In genomic region chrX:72540318-72540717, GRCh38 we compare ENCODE assay signal across 8 cellular contexts. TPM values are rescaled to one million over a fixed set of nuclear protein-coding genes. Genes with fewer than 3 reads are reported as not detected.
A peak's percentile ranks its signal among the peaks of the same experiment; 100 is the strongest.
DNase-seq lines count a peak whose midpoint lies in the region; ATAC-seq and TF ChIP-seq lines count a peak whose summit lies in the region.

No MANE protein-coding gene starts in this region.

- no peaks in the 10 kb centered on the region for H3K27me3 Mint-ChIP-seq in WTC11 (ENCODE audit: low read depth)

- H3K9me3 ChIP-seq in hepatocyte (ENCODE audit: low read depth) = no peaks in the 10 kb centered on the region

- no peaks in the 10 kb centered on the region for H3K4me1 ChIP-seq in hepatocyte (ENCODE audit: insufficient read depth)

- no peaks in the 10 kb centered on the region for H3K9me2 ChIP-seq in hepatocyte (replicated peaks; ENCODE audit: insufficient read depth)

- no peak overlapping the region for H2AFZ ChIP-seq in hepatocyte

- H4K20me1 ChIP-seq in hepatocyte (ENCODE audit: insufficient read depth, poor library complexity, severe bottlenecking) = no peaks in the 10 kb centered on the region

- POLR2A ChIA-PET in WTC11 (lab: Charles Lee) = interaction anchor here (0.6 kb wide), 1 partner anchor 211 kb away, joined by 3 read pairs; no protein-coding TSS in a partner anchor

- no peak for TF ChIP-seq EP300 in Ishikawa (IDR thresholded peaks at IDR 0.05; ENCODE audit: borderline replicate concordance)

- CTCF ChIA-PET in WTC11 (lab: Charles Lee) = interaction anchor here (0.7 to 2.3 kb wide), 11 partner anchors 8 to 295 kb away, joined by 3 to 28 read pairs (median 3); partner anchors contain the start of gene RPS4X

- TF ChIP-seq CTCF in hepatocyte (IDR thresholded peaks at IDR 0.05; ENCODE audit: poor library complexity) (peak; percentile 42), WTC11 (IDR thresholded peaks at IDR 0.05) (no peak)

- WGBS in hepatocyte (ENCODE audit: low lambda C conversion rate, missing lambda C conversion rate) = 42% methylated on average over 5 of the region's 5 CpGs

- no peaks in the 10 kb centered on the region for H3K79me2 ChIP-seq in hepatocyte

- no peak overlapping the region for H3K4me2 ChIP-seq in hepatocyte

- H3K4me1 Mint-ChIP-seq in WTC11 = no peaks in the 10 kb centered on the region

- H3K4me3 Mint-ChIP-seq in WTC11 = no peak overlapping the region

- no peaks in the 10 kb centered on the region for H3K9me3 Mint-ChIP-seq in WTC11

- H3K4me3 ChIP-seq in hepatocyte (no peak overlapping the region), H7 (ENCODE audit: insufficient read depth, low read depth, low read length) (no peak overlapping the region)

- ATAC-seq in HG03280 (IDR thresholded peaks at IDR 0.05; ENCODE audit: unreplicated experiment) (no peak), GM18867 (IDR thresholded peaks at IDR 0.05; ENCODE audit: unreplicated experiment) (no peak), WTC11 (no peak)

- TF ChIP-seq RAD21 in Ishikawa (IDR thresholded peaks at IDR 0.05; ENCODE audit: low read depth) = peak; percentile 31; the same call in 1 of the 2 replicates

- H3K27me3 ChIP-seq in hepatocyte = no peaks in the 10 kb centered on the region
- H3K27me3 ChIP-seq in H7 (ENCODE audit: control insufficient read depth, insufficient read depth, low read length) = no peaks in the 10 kb centered on the region

- H3K36me3 Mint-ChIP-seq in WTC11 = no peaks in the 10 kb centered on the region; the same call in 1 of the 2 replicates

- DNase-seq in AG08396 (ENCODE audit: low spot score) (peak; percentile 28), amniotic epithelial cell (ENCODE audit: low read depth) (peak; percentile 22), hepatocyte (ENCODE audit: low spot score) (peak; percentile 8), H7 (no peak), WTC11 (ENCODE audit: low spot score) (no peak)

- H3K36me3 ChIP-seq in hepatocyte (replicated peaks; ENCODE audit: insufficient read depth, low read depth) = no peaks in the 10 kb centered on the region
- no peaks in the 10 kb centered on the region for H3K36me3 ChIP-seq in H7 (replicated peaks; ENCODE audit: control insufficient read depth, insufficient read depth, low read length)

- no peak overlapping the region for H3K27ac ChIP-seq in hepatocyte

- no peak overlapping the region for H3K27ac Mint-ChIP-seq in WTC11

TF ChIP-seq in Ishikawa, 13 proteins besides CTCF, POLR2A, EP300 and RAD21:
- TF ChIP-seq TCF12 (IDR thresholded peaks at IDR 0.05; ENCODE audit: low read depth) (no peak), TEAD4 (IDR thresholded peaks at IDR 0.05) (no peak), FOXM1 (IDR thresholded peaks at IDR 0.05; ENCODE audit: borderline replicate concordance, low read depth) (no peak), EGR1 (IDR thresholded peaks at IDR 0.05) (no peak), REST (IDR thresholded peaks at IDR 0.05; ENCODE audit: low read depth) (no peak), YY1 (IDR thresholded peaks at IDR 0.05; ENCODE audit: low read depth) (no peak), ZBTB7A (IDR thresholded peaks at IDR 0.05; ENCODE audit: low read depth) (no peak), CREB1 (IDR thresholded peaks at IDR 0.05; ENCODE audit: low read depth) (no peak), MAX (IDR thresholded peaks at IDR 0.05) (no peak), NFIC (IDR thresholded peaks at IDR 0.05) (no peak), USF1 (IDR thresholded peaks at IDR 0.05) (no peak), TAF1 (IDR thresholded peaks at IDR 0.05; ENCODE audit: low read depth) (no peak), CEBPB (IDR thresholded peaks at IDR 0.05) (no peak)

TF ChIP-seq in WTC11, 78 proteins besides CTCF, POLR2A, EP300 and RAD21 (continues in another document):
- TF ChIP-seq ZNF232 (CRISPR knock-in tag; IDR thresholded peaks at IDR 0.05) = no peak
- no peak for TF ChIP-seq ZSCAN18 (CRISPR knock-in tag; IDR thresholded peaks at IDR 0.05)
- TF ChIP-seq MYBL2 (CRISPR knock-in tag; IDR thresholded peaks at IDR 0.05) = no peak
- TF ChIP-seq ZNF219 (CRISPR knock-in tag; IDR thresholded peaks at IDR 0.05; ENCODE audit: borderline replicate concordance) = no peak
- TF ChIP-seq ATF6 (CRISPR knock-in tag; IDR thresholded peaks at IDR 0.05) = no peak
- TF ChIP-seq PREB (CRISPR knock-in tag; IDR thresholded peaks at IDR 0.05; ENCODE audit: borderline replicate concordance) = no peak
- no peak for TF ChIP-seq MXD4 (CRISPR knock-in tag; IDR thresholded peaks at IDR 0.05; ENCODE audit: borderline replicate concordance)
- TF ChIP-seq STAT6 (CRISPR knock-in tag; conservative IDR thresholded peaks at IDR 0.05; ENCODE audit: low read depth) = no peak
- no peak for TF ChIP-seq E2F5 (CRISPR knock-in tag; IDR thresholded peaks at IDR 0.05)
- TF ChIP-seq FOXP4 (CRISPR knock-in tag; IDR thresholded peaks at IDR 0.05) = no peak

RNA-seq across cellular contexts. Expression of gene HDAC8, which starts 32.3 kb away (rescaled TPM):
- total RNA-seq in hepatocyte (26.9 and 29.4 TPM in 2 replicates), WTC11 (2021) (22.5 to 30.3 TPM (median 26.6 TPM) in 3 replicates)
- 27.4 and 29.5 TPM in 2 replicates for polyA plus RNA-seq in hepatocyte
- 16.6 and 16.7 TPM in 2 replicates for total RNA-seq in H7 (2014; rRNA removed; shearing (Covaris generic))

Comparison
In these comparisons a context has a peak if more than half of its experiments do, and no peak if none do; other contexts are left out.
1. DNase-seq: peak in AG08396 (single experiment), amniotic epithelial cell (single experiment) and hepatocyte (single experiment); none in H7 (single experiment) and WTC11 (single experiment).